8 cellular contexts compared by ENCODE assay signal in genomic region chr20:45545754-45546453, GRCh38. TPM values are rescaled to one million over a fixed set of nuclear protein-coding genes. Genes with fewer than 3 reads are reported as not detected.
DNase-seq lines count a peak whose midpoint lies in the region; ATAC-seq, FAIRE-seq and TF ChIP-seq lines count a peak whose summit lies in the region.

No MANE protein-coding gene starts in this region.

- no peak overlapping the region for H3K27ac Mint-ChIP-seq in activated naive CD8-positive, alpha-beta T cell treated with anti-CD3 and anti-CD28 coated beads, Interleukin-2, amount 50 U/mL, for 24 hours

- in situ Hi-C loops in GM13977 (cut with MboI; ENCODE audit: low pct_unique_long_range_greater_than_20kb, low sequenced_read_pairs, unreplicated experiment) = no loop called here

- TF ChIP-seq POLR2A in A549 (IDR thresholded peaks at IDR 0.05; ENCODE audit: low read length) (no peak), GM12891 (IDR thresholded peaks at IDR 0.05; ENCODE audit: low read depth, low read length) (no peak)

- FAIRE-seq in A549 (lab: Jason Lieb, UNC) = no peak
- no peak for FAIRE-seq in GM12891 (lab: Jason Lieb, UNC)

- ATAC-seq in A549 (peak; percentile 69 to 83; a peak in 5 of 6 replicates), SK-N-SH treated with all-trans-retinoic acid at 6 μM for 48 hours (peak; percentile 65), GM19023 (IDR thresholded peaks at IDR 0.05; ENCODE audit: unreplicated experiment) (no peak), HG03565 (IDR thresholded peaks at IDR 0.05; ENCODE audit: unreplicated experiment) (no peak)
- no peak for ATAC-seq in activated naive CD8-positive, alpha-beta T cell treated with anti-CD3 and anti-CD28 coated beads, Interleukin-2, amount 50 U/mL, for 24 hours

- WGBS in A549 (ENCODE audit: missing lambda C conversion rate) = 4% methylated on average over 5 of the region's 5 CpGs

- no peaks in the 10 kb centered on the region for H3K4me1 Mint-ChIP-seq in activated naive CD8-positive, alpha-beta T cell treated with anti-CD3 and anti-CD28 coated beads, Interleukin-2, amount 50 U/mL, for 24 hours

- H3K36me3 Mint-ChIP-seq in activated naive CD8-positive, alpha-beta T cell treated with anti-CD3 and anti-CD28 coated beads, Interleukin-2, amount 50 U/mL, for 24 hours (ENCODE audit: low read depth) = no peaks in the 10 kb centered on the region

- peak; percentile 38; the same call in 2 of the 3 replicates for TF ChIP-seq CTCF in A549 (IDR thresholded peaks at IDR 0.05)
- peak; percentile 22 for TF ChIP-seq CTCF in GM13977 (IDR thresholded peaks at IDR 0.05; ENCODE audit: extremely low read depth, insufficient read depth, missing control alignments)

- no peak overlapping the region for H3K4me2 ChIP-seq in A549

- POLR2A ChIA-PET in A549 (lab: Yijun Ruan, JAX) = no interaction called here

- no peak overlapping the region for H3K4me3 Mint-ChIP-seq in activated naive CD8-positive, alpha-beta T cell treated with anti-CD3 and anti-CD28 coated beads, Interleukin-2, amount 50 U/mL, for 24 hours

- H3K9me3 Mint-ChIP-seq in activated naive CD8-positive, alpha-beta T cell treated with anti-CD3 and anti-CD28 coated beads, Interleukin-2, amount 50 U/mL, for 24 hours = no peaks in the 10 kb centered on the region

- H3K4me3 ChIP-seq in A549 = no peak overlapping the region

- no peak for TF ChIP-seq EP300 in A549 (IDR thresholded peaks at IDR 0.05)

- H3K27me3 Mint-ChIP-seq in activated naive CD8-positive, alpha-beta T cell treated with anti-CD3 and anti-CD28 coated beads, Interleukin-2, amount 50 U/mL, for 24 hours = peaks cover 41% of the 10 kb centered on the region

- H3K27ac ChIP-seq in A549 = no peak overlapping the region

- CTCF ChIA-PET in A549 (lab: Yijun Ruan, JAX) = interaction anchor here (0.7 to 1.6 kb wide), 5 partner anchors 17 to 468 kb away, joined by 3 to 21 read pairs (median 4); no protein-coding TSS in a partner anchor

- DNase-seq in A549 (ENCODE audit: low read depth in 1 of 2, low spot score in 1 of 2) (peak; percentile 21 to 26), GM13977 (ENCODE audit: low spot score) (no peak), inferior parietal cortex (ENCODE audit: extremely low spot score) (peak; percentile 49), GM12891 (ENCODE audit: insufficient read length, low spot score) (no peak)
- no peak for DNase-seq in activated naive CD8-positive, alpha-beta T cell treated with anti-CD3 and anti-CD28 coated beads, Interleukin-2, amount 50 U/mL, for 24 hours

- TF ChIP-seq RAD21 in A549 (conservative IDR thresholded peaks at IDR 0.05 in 1 of 2, IDR thresholded peaks at IDR 0.05 in 1 of 2) = peak; percentile 62 to 69

- H3K9me3 ChIP-seq in A549 = no peaks in the 10 kb centered on the region

- H3K4me1 ChIP-seq in A549 = no peaks in the 10 kb centered on the region

TF ChIP-seq in A549, 52 proteins besides CTCF, POLR2A, EP300 and RAD21:
- peak; percentile 45; the same call in 2 of the 3 replicates for TF ChIP-seq SMC3 (IDR thresholded peaks at IDR 0.05)
- no peak for TF ChIP-seq ELK1 (IDR thresholded peaks at IDR 0.05; ENCODE audit: low read depth, low read length)
TF ChIP-seq in A549: peak in this region for 1.

TF ChIP-seq in SK-N-SH treated with all-trans-retinoic acid at 6 μM for 48 hours, 23 proteins besides CTCF, POLR2A, EP300 and RAD21 (continues in another document):
- TF ChIP-seq PATZ1 (CRISPR knock-in tag; IDR thresholded peaks at IDR 0.05; ENCODE audit: borderline replicate concordance) = no peak
- TF ChIP-seq ZFP3 (CRISPR knock-in tag; IDR thresholded peaks at IDR 0.05) = no peak
- TF ChIP-seq CREB5 (CRISPR knock-in tag; IDR thresholded peaks at IDR 0.05; ENCODE audit: low read depth) = no peak

TF ChIP-seq in GM12891, 5 proteins besides CTCF, POLR2A, EP300 and RAD21:
- TF ChIP-seq POLR2AphosphoS5 (IDR thresholded peaks at IDR 0.05; ENCODE audit: low read depth, low read length) = no peak
- TF ChIP-seq POU2F2 (IDR thresholded peaks at IDR 0.05; ENCODE audit: low read depth, low read length) = no peak
- no peak for TF ChIP-seq TAF1 (IDR thresholded peaks at IDR 0.05; ENCODE audit: low read depth, low read length)
- no peak for TF ChIP-seq PAX5 (IDR thresholded peaks at IDR 0.05; ENCODE audit: insufficient read depth, low read length, severe bottlenecking)
- no peak for TF ChIP-seq SPI1 (IDR thresholded peaks at IDR 0.05; ENCODE audit: low read depth, low read length)

RNA-seq across cellular contexts. Expression of gene EPPIN, which starts 1.3 kb away (rescaled TPM):
- not detected in 2 replicates for polyA plus RNA-seq in A549 (2011; rRNA removed)
- not detected in 2 replicates for polyA plus RNA-seq in A549 (2012; cell fraction: cytosol; rRNA removed)
- not detected in 2 replicates for polyA plus RNA-seq in A549 (2012; cell fraction: nucleus; rRNA removed)
- not detected in 3 replicates for polyA plus RNA-seq in A549 (2017; fragmentation: RNase III; extraction: RNeasy Plus Mini Kit Qiagen cat#74134 plus additional on column Dnase treatment)
- polyA minus RNA-seq in A549 (2011; rRNA and poly(A)+ RNA removed) = not detected in 2 replicates
- not detected for polyA plus RNA-seq in GM12891 (2012; ENCODE audit: low read depth, missing spikeins)

RNA-seq across cellular contexts. Expression of gene WFDC6, which starts 6.6 kb away (rescaled TPM):
- polyA plus RNA-seq in A549 (2011; rRNA removed) (not detected in 2 replicates), A549 (2017; fragmentation: RNase III; extraction: RNeasy Plus Mini Kit Qiagen cat#74134 plus additional on column Dnase treatment) (not detected in 3 replicates)
- polyA plus RNA-seq in A549 (2012; cell fraction: cytosol; rRNA removed) = not detected in 2 replicates
- not detected in 2 replicates for polyA plus RNA-seq in A549 (2012; cell fraction: nucleus; rRNA removed)
- not detected in 2 replicates for polyA minus RNA-seq in A549 (2011; rRNA and poly(A)+ RNA removed)
- polyA plus RNA-seq in GM12891 (2012; ENCODE audit: low read depth, missing spikeins) = not detected

RNA-seq across cellular contexts. Expression of gene SPINT3, which starts 30.5 kb away (rescaled TPM):
- not detected in 2 replicates for polyA plus RNA-seq in A549 (2011; rRNA removed)
- polyA plus RNA-seq in A549 (2012; cell fraction: cytosol; rRNA removed) = not detected in 2 replicates
- not detected in 2 replicates for polyA plus RNA-seq in A549 (2012; cell fraction: nucleus; rRNA removed)
- polyA plus RNA-seq in A549 (2017; fragmentation: RNase III; extraction: RNeasy Plus Mini Kit Qiagen cat#74134 plus additional on column Dnase treatment) = not detected in 3 replicates
- polyA minus RNA-seq in A549 (2011; rRNA and poly(A)+ RNA removed) = not detected in 2 replicates
- not detected for polyA plus RNA-seq in GM12891 (2012; ENCODE audit: low read depth, missing spikeins)

RNA-seq across cellular contexts. Expression of gene WFDC8, which starts 33.2 kb away (rescaled TPM):
- not detected in 2 replicates for polyA plus RNA-seq in A549 (2011; rRNA removed)
- polyA plus RNA-seq in A549 (2012; cell fraction: cytosol; rRNA removed) = not detected in 2 replicates
- polyA plus RNA-seq in A549 (2012; cell fraction: nucleus; rRNA removed) = not detected in 2 replicates
- not detected in 3 replicates for polyA plus RNA-seq in A549 (2017; fragmentation: RNase III; extraction: RNeasy Plus Mini Kit Qiagen cat#74134 plus additional on column Dnase treatment)
- polyA minus RNA-seq in A549 (2011; rRNA and poly(A)+ RNA removed) = not detected in 2 replicates
- not detected for polyA plus RNA-seq in GM12891 (2012; ENCODE audit: low read depth, missing spikeins)

Comparison
In these comparisons a context has a peak if more than half of its experiments do, and no peak if none do; other contexts are left out.
1. ATAC-seq: peak in A549 (2 of 2) and SK-N-SH treated with all-trans-retinoic acid at 6 μM for 48 hours (single experiment); none in GM19023 (single experiment), HG03565 (single experiment) and activated naive CD8-positive, alpha-beta T cell treated with anti-CD3 and anti-CD28 coated beads, Interleukin-2, amount 50 U/mL, for 24 hours (single experiment).
2. DNase-seq: peak in A549 (2 of 2) and inferior parietal cortex (single experiment); none in GM13977 (single experiment), GM12891 (single experiment) and activated naive CD8-positive, alpha-beta T cell treated with anti-CD3 and anti-CD28 coated beads, Interleukin-2, amount 50 U/mL, for 24 hours (single experiment).